19 cellular contexts compared by ENCODE assay signal in genomic region chr2:126614529-126615279, GRCh38. TPM values are rescaled to one million over a fixed set of nuclear protein-coding genes. Genes with fewer than 3 reads are reported as not detected.
DNase-seq lines count a peak whose midpoint lies in the region; ATAC-seq lines count a peak whose summit lies in the region.
"Had no signal": no experiment of that assay in that cellular context is flagged by ENCODE, and none has a peak within 500 bp of the region (broad histone marks: within the 10 kb centered on the region; RNA-seq: fewer than 3 reads in every experiment).

No MANE protein-coding gene starts in this region.

- no peaks in the 10 kb centered on the region for H3K36me3 Mint-ChIP-seq in T-helper 17 cell (ENCODE audit: low read depth)
- H3K36me3 Mint-ChIP-seq: activated naive CD4-positive, alpha-beta T cell treated with anti-CD3 and anti-CD28 coated beads, Interleukin-2, amount 10 ng/mL, durations not matched to agents 7 days and 5 days; brain had no signal

- H3K4me3 Mint-ChIP-seq in T-helper 17 cell: no peak overlapping the region
- H3K4me3 Mint-ChIP-seq: activated naive CD4-positive, alpha-beta T cell treated with anti-CD3 and anti-CD28 coated beads, Interleukin-2, amount 10 ng/mL, durations not matched to agents 7 days and 5 days; B cell; brain; H9 had no signal

- no peaks in the 10 kb centered on the region for H3K9me3 ChIP-seq in T-helper 17 cell (ENCODE audit: control insufficient read depth, low read length, poor library complexity, severe bottlenecking)
- H3K9me3 ChIP-seq: ovary had no signal

- H3K27me3 Mint-ChIP-seq in T-helper 17 cell: peaks cover 5% of the 10 kb centered on the region
- H3K27me3 Mint-ChIP-seq: activated naive CD4-positive, alpha-beta T cell treated with anti-CD3 and anti-CD28 coated beads, Interleukin-2, amount 10 ng/mL, durations not matched to agents 7 days and 5 days had no signal

- intact Hi-C loops in sciatic nerve (cut with DNase I): no loop called here

- no peak overlapping the region for H3K27ac Mint-ChIP-seq in T-helper 17 cell
- H3K27ac Mint-ChIP-seq: activated naive CD4-positive, alpha-beta T cell treated with anti-CD3 and anti-CD28 coated beads, Interleukin-2, amount 10 ng/mL, durations not matched to agents 7 days and 5 days; B cell; H9 had no signal

- no peaks in the 10 kb centered on the region for H3K4me1 Mint-ChIP-seq in T-helper 17 cell
- H3K4me1 Mint-ChIP-seq: activated naive CD4-positive, alpha-beta T cell treated with anti-CD3 and anti-CD28 coated beads, Interleukin-2, amount 10 ng/mL, durations not matched to agents 7 days and 5 days; H9 had no signal

- ATAC-seq in sciatic nerve: peak; percentile 61
- no peak for ATAC-seq in T-helper 17 cell

- DNase-seq in ELR (ENCODE audit: low read depth) (peak; percentile 23), OCI-M1 (lab: John Stamatoyannopoulos, UW) (peak; percentile 17), fibroblast of peridontal ligament (ENCODE audit: extremely low read depth) (peak; percentile 55), sciatic nerve (ENCODE audit: low spot score) (no peak), NCI-H1092 (lab: John Stamatoyannopoulos, UW) (no peak), RKO (ENCODE audit: low spot score) (no peak), T-helper 17 cell (no peak)
- no peak for DNase-seq in stimulated activated CD4-positive, alpha-beta T cell treated with anti-CD3 and anti-CD28 coated beads, Interleukin-2, amount 100 ng/mL, for 24 hours
- DNase-seq: activated CD4-positive, alpha-beta T cell treated with anti-CD3 and anti-CD28 coated beads, Interleukin-2, amount 50 U/mL, for 1 hour; activated naive CD4-positive, alpha-beta T cell treated with anti-CD3 and anti-CD28 coated beads, Interleukin-2, amount 10 ng/mL, durations not matched to agents 7 days and 5 days; activated T-cell treated with anti-CD3 and anti-CD28 coated beads for 4 hours; H9; left ventricle myocardium inferior; NCI-H1436 treated with DMSO at 0.1 percent for 48 hours; NCI-H2171 treated with DMSO at 0.1 percent for 48 hours; NCI-H774; ovary had no signal

RNA-seq across cellular contexts. Expression of gene GYPC, which starts 41.3 kb away (rescaled TPM):
- total RNA-seq in sciatic nerve (89.2 TPM), T-helper 17 cell (10 to 100 TPM; 73.7 to 86.2 TPM)

Comparison
In these comparisons a context has a peak if more than half of its experiments do, and no peak if none do; other contexts are left out.
1. DNase-seq: peak in ELR (single experiment), OCI-M1 (single experiment) and fibroblast of peridontal ligament (single experiment); none in sciatic nerve (single experiment), NCI-H1092 (single experiment), RKO (single experiment), T-helper 17 cell (0 of 3) and stimulated activated CD4-positive, alpha-beta T cell treated with anti-CD3 and anti-CD28 coated beads, Interleukin-2, amount 100 ng/mL, for 24 hours (0 of 2).